In the genomic region with DNA sequence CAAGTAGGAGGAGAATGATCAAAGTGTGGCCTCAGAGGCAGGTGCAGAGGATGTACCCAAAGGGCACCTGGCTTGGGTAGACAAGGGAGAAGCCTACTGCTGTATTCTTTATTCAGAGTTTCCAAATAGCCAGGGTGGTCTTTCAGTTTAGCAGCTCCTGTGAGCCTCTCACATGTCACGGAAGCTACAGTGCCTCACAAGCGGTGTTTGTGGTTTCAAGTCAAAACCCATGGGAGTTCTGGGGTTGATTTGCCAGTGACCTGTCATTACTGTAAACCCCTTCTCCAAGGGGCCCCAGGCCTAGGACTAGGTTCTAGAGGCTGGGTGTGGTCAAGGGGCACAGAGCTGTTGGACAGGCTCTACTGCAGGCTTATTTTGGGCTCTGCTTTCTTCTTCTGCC, we compare ENCODE assay signal across 1 cellular context.
TF ChIP-seq lines count a peak whose summit lies in the region.

No MANE protein-coding gene starts in this region.

TF ChIP-seq in SK-N-SH treated with all-trans-retinoic acid at 6 μM for 48 hours, 23 proteins besides CTCF, POLR2A, EP300 and RAD21 (continued from another document):
- TF ChIP-seq CSRNP3 (CRISPR knock-in tag; IDR thresholded peaks at IDR 0.05), result no peak
- TF ChIP-seq PPARA (CRISPR knock-in tag; IDR thresholded peaks at IDR 0.05; ENCODE audit: borderline replicate concordance), result no peak
- no peak for TF ChIP-seq PATZ1 (CRISPR knock-in tag; IDR thresholded peaks at IDR 0.05; ENCODE audit: borderline replicate concordance)
- TF ChIP-seq TCF4 (CRISPR knock-in tag; IDR thresholded peaks at IDR 0.05; ENCODE audit: borderline replicate concordance), result no peak
- no peak for TF ChIP-seq ZFP3 (CRISPR knock-in tag; IDR thresholded peaks at IDR 0.05)
